In the genomic region with DNA sequence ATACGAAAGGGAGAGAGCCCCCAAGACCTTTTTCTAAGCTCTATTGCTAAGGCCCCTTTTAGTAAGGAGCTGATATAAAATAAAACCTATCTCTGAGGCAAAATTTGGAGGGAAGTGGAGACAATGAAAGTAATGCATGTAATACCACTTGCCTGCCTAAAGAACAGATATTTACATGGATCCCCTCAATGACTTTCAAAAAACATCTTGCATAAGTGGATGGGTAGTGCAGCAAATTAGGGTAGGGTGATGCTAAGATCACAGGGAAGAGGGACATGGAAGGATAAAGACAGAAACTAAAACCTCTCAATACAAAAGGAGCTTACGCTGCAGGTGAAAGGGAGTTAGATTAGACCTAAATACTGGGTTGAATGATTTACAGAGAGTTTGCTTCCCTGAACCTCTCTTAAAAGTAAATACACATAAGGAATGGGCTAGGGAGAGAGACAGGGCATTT, we compare ENCODE assay signal across 9 cellular contexts. TPM values are rescaled to one million over a fixed set of nuclear protein-coding genes. Genes with fewer than 3 reads are reported as not detected.
A peak's percentile ranks its signal among the peaks of the same experiment; 100 is the strongest.
DNase-seq lines count a peak whose midpoint lies in the region; ATAC-seq, FAIRE-seq and TF ChIP-seq lines count a peak whose summit lies in the region.
"Had no signal": no experiment of that assay in that cellular context is flagged by ENCODE, and none has a peak within 500 bp of the region (broad histone marks: within the 10 kb centered on the region; RNA-seq: fewer than 3 reads in every experiment).

No MANE protein-coding gene starts in this region.

- H3K4me1 Mint-ChIP-seq in activated CD4-positive, alpha-beta T cell treated with anti-CD3 and anti-CD28 coated beads, Interleukin-2, amount 10 ng/mL, durations not matched to agents 24 days and 14 days = peaks cover 31% of the 10 kb centered on the region

- no peak for TF ChIP-seq CTCF in kidney (IDR thresholded peaks at IDR 0.05; ENCODE audit: borderline replicate concordance, extremely low read depth, insufficient read depth)
- no peak for TF ChIP-seq CTCF in testis (IDR thresholded peaks at IDR 0.05)

- H3K9me3 Mint-ChIP-seq in activated CD4-positive, alpha-beta T cell treated with anti-CD3 and anti-CD28 coated beads, Interleukin-2, amount 10 ng/mL, durations not matched to agents 24 days and 14 days = no peaks in the 10 kb centered on the region
- no peaks in the 10 kb centered on the region for H3K9me3 Mint-ChIP-seq in activated naive CD4-positive, alpha-beta T cell treated with anti-CD3 and anti-CD28 coated beads, Interleukin-2, amount 50 U/mL, for 72 hours

- H3K27me3 ChIP-seq in testis = no peaks in the 10 kb centered on the region

- H3K36me3 Mint-ChIP-seq in activated CD4-positive, alpha-beta T cell treated with anti-CD3 and anti-CD28 coated beads, Interleukin-2, amount 10 ng/mL, durations not matched to agents 24 days and 14 days (ENCODE audit: low read depth) = peaks cover 75% of the 10 kb centered on the region
- H3K36me3 Mint-ChIP-seq in activated naive CD4-positive, alpha-beta T cell treated with anti-CD3 and anti-CD28 coated beads, Interleukin-2, amount 50 U/mL, for 72 hours = peaks cover 31 to 33% of the 10 kb centered on the region in 2 donors

- H3K36me3 ChIP-seq in kidney (ENCODE audit: control insufficient read depth in 1 of 2, insufficient read depth in 2 of 2, low read length in 2 of 2) = peaks cover 34 to 46% of the 10 kb centered on the region in 2 donors
- no peaks in the 10 kb centered on the region for H3K36me3 ChIP-seq in testis (ENCODE audit: low read depth, missing control alignments)

- peak overlapping the region; percentile 85 to 96 for H3K9ac ChIP-seq in kidney (ENCODE audit: low read length in 2 of 2)

- H3K4me1 ChIP-seq in kidney (ENCODE audit: control insufficient read depth in 1 of 2, insufficient read depth in 1 of 2, low read depth in 1 of 2, low read length in 2 of 2) (peaks cover 14 to 15% of the 10 kb centered on the region in 2 donors), testis (peaks cover 8% of the 10 kb centered on the region)

- no peaks in the 10 kb centered on the region for H3K9me3 ChIP-seq in kidney (ENCODE audit: control insufficient read depth in 1 of 2, low read length in 2 of 2)
- no peaks in the 10 kb centered on the region for H3K9me3 ChIP-seq in testis

- intact Hi-C loops in activated CD4-positive, alpha-beta T cell treated with anti-CD3 and anti-CD28 coated beads, Interleukin-2, amount 10 ng/mL, durations not matched to agents 24 days and 14 days (cut with micrococcal nuclease) = no loop called here
- intact Hi-C loops in kidney (cut with DNase I) = no loop called here
- intact Hi-C loops in testis (cut with DNase I; ENCODE audit: low total_unique reads) = no loop called here

- no peak for TF ChIP-seq POLR2A in testis (IDR thresholded peaks at IDR 0.05)

- ATAC-seq in activated naive CD4-positive, alpha-beta T cell treated with anti-CD3 and anti-CD28 coated beads, Interleukin-2, amount 50 U/mL, for 72 hours = no peak
- ATAC-seq in GM21723 (IDR thresholded peaks at IDR 0.05; ENCODE audit: unreplicated experiment) = no peak

- H3K27ac Mint-ChIP-seq in activated CD4-positive, alpha-beta T cell treated with anti-CD3 and anti-CD28 coated beads, Interleukin-2, amount 10 ng/mL, durations not matched to agents 24 days and 14 days = peak overlapping the region; percentile 96
- peak overlapping the region; percentile 86 to 98 for H3K27ac Mint-ChIP-seq in activated naive CD4-positive, alpha-beta T cell treated with anti-CD3 and anti-CD28 coated beads, Interleukin-2, amount 50 U/mL, for 72 hours

- DNase-seq in activated CD4-positive, alpha-beta T cell treated with anti-CD3 and anti-CD28 coated beads, Interleukin-2, amount 10 ng/mL, durations not matched to agents 24 days and 14 days = no peak
- DNase-seq in activated CD4-positive, alpha-beta T cell treated with anti-CD3 and anti-CD28 coated beads, Interleukin-2, amount 50 U/mL, for 4 hours = no peak
- no peak for DNase-seq in activated naive CD4-positive, alpha-beta T cell treated with anti-CD3 and anti-CD28 coated beads, Interleukin-2, amount 50 U/mL, for 72 hours (ENCODE audit: low spot score in 2 of 2)
- DNase-seq in kidney (no peak), testis (no peak), medulla oblongata (ENCODE audit: extremely low spot score) (no peak), mesenteric fat pad (ENCODE audit: low spot score) (no peak)
- DNase-seq: DMS153 had no signal

- peak overlapping the region; percentile 95 for H3K4me3 Mint-ChIP-seq in activated CD4-positive, alpha-beta T cell treated with anti-CD3 and anti-CD28 coated beads, Interleukin-2, amount 10 ng/mL, durations not matched to agents 24 days and 14 days

- FAIRE-seq in kidney (lab: Jason Lieb, UNC) = no peak

- peak overlapping the region; percentile 83 to 85 for H3K4me3 ChIP-seq in kidney (ENCODE audit: low read length in 2 of 2)
- peak overlapping the region in 1 of 2 donors; percentile 81 for H3K4me3 ChIP-seq in testis

- 63 to 77% methylated on average over 2 of the region's 2 CpGs for WGBS in testis, 2 donors

- H3K27ac ChIP-seq in kidney (ENCODE audit: low read depth in 2 of 2, low read length in 2 of 2) (peak overlapping the region; percentile 47 to 78), testis (peak overlapping the region; percentile 81 to 91)

- no peaks in the 10 kb centered on the region for H3K27me3 Mint-ChIP-seq in activated CD4-positive, alpha-beta T cell treated with anti-CD3 and anti-CD28 coated beads, Interleukin-2, amount 10 ng/mL, durations not matched to agents 24 days and 14 days

RNA-seq across cellular contexts. Expression of gene ZNF513, which starts 1.1 kb away (rescaled TPM):
- 11.1 and 13.5 TPM in 2 replicates for total RNA-seq in activated CD4-positive, alpha-beta T cell treated with anti-CD3 and anti-CD28 coated beads, Interleukin-2, amount 10 ng/mL, durations not matched to agents 24 days and 14 days
- 10 to 100 TPM; 10.7 to 12.4 TPM for total RNA-seq in activated naive CD4-positive, alpha-beta T cell treated with anti-CD3 and anti-CD28 coated beads, Interleukin-2, amount 50 U/mL, for 72 hours
- 23.6 TPM for total RNA-seq in kidney
- polyA plus RNA-seq in kidney (ENCODE audit: insufficient read depth, low read depth, low replicate concordance) = 18.8 TPM
- 10 to 100 TPM; 26.7 to 39.4 TPM for total RNA-seq in testis
- 39.8 TPM for polyA plus RNA-seq in testis (ENCODE audit: insufficient read depth, low read depth, low replicate concordance)
- 20.7 TPM for total RNA-seq in mesenteric fat pad

RNA-seq across cellular contexts. Expression of gene SNX17, which starts 9.0 kb away (rescaled TPM):
- 120 and 128 TPM in 2 replicates for total RNA-seq in activated CD4-positive, alpha-beta T cell treated with anti-CD3 and anti-CD28 coated beads, Interleukin-2, amount 10 ng/mL, durations not matched to agents 24 days and 14 days
- 10 to 100 TPM; 56.4 to 82.1 TPM for total RNA-seq in activated naive CD4-positive, alpha-beta T cell treated with anti-CD3 and anti-CD28 coated beads, Interleukin-2, amount 50 U/mL, for 72 hours
- total RNA-seq in kidney = 98.7 TPM
- polyA plus RNA-seq in kidney (ENCODE audit: insufficient read depth, low read depth, low replicate concordance) = 115 TPM
- total RNA-seq in testis = 100 to 1,000 TPM in 1 of 2 donors, 10 to 100 TPM in 1; 79.3 to 104 TPM
- polyA plus RNA-seq in testis (ENCODE audit: insufficient read depth, low read depth, low replicate concordance) = 96.5 TPM
- total RNA-seq in mesenteric fat pad = 110 TPM

RNA-seq across cellular contexts. Expression of gene EIF2B4, which starts 9.3 kb away (rescaled TPM):
- 51.2 and 52.0 TPM in 2 replicates for total RNA-seq in activated CD4-positive, alpha-beta T cell treated with anti-CD3 and anti-CD28 coated beads, Interleukin-2, amount 10 ng/mL, durations not matched to agents 24 days and 14 days
- total RNA-seq in activated naive CD4-positive, alpha-beta T cell treated with anti-CD3 and anti-CD28 coated beads, Interleukin-2, amount 50 U/mL, for 72 hours = 10 to 100 TPM; 34.2 to 51.1 TPM
- total RNA-seq in kidney (35.8 TPM), testis (10 to 100 TPM; 59.4 to 67.7 TPM), mesenteric fat pad (47.0 TPM)
- polyA plus RNA-seq in kidney (ENCODE audit: insufficient read depth, low read depth, low replicate concordance) (49.6 TPM), testis (ENCODE audit: insufficient read depth, low read depth, low replicate concordance) (111 TPM)

RNA-seq across cellular contexts. Expression of gene GTF3C2, which starts 22.8 kb away (rescaled TPM):
- 80.1 and 83.8 TPM in 2 replicates for total RNA-seq in activated CD4-positive, alpha-beta T cell treated with anti-CD3 and anti-CD28 coated beads, Interleukin-2, amount 10 ng/mL, durations not matched to agents 24 days and 14 days
- 10 to 100 TPM; 62.1 to 76.0 TPM for total RNA-seq in activated naive CD4-positive, alpha-beta T cell treated with anti-CD3 and anti-CD28 coated beads, Interleukin-2, amount 50 U/mL, for 72 hours
- total RNA-seq in kidney (59.3 TPM), testis (10 to 100 TPM; 72.6 to 91.3 TPM), mesenteric fat pad (44.8 TPM)
- polyA plus RNA-seq in kidney (ENCODE audit: insufficient read depth, low read depth, low replicate concordance) (38.3 TPM), testis (ENCODE audit: insufficient read depth, low read depth, low replicate concordance) (55.1 TPM)

RNA-seq across cellular contexts. Expression of gene PPM1G, which starts 30.0 kb away (rescaled TPM):
- 165 and 167 TPM in 2 replicates for total RNA-seq in activated CD4-positive, alpha-beta T cell treated with anti-CD3 and anti-CD28 coated beads, Interleukin-2, amount 10 ng/mL, durations not matched to agents 24 days and 14 days
- total RNA-seq in activated naive CD4-positive, alpha-beta T cell treated with anti-CD3 and anti-CD28 coated beads, Interleukin-2, amount 50 U/mL, for 72 hours = 100 to 1,000 TPM; 122 to 127 TPM
- total RNA-seq in kidney (60.7 TPM), testis (100 to 1,000 TPM; 163 to 245 TPM), mesenteric fat pad (56.7 TPM)
- polyA plus RNA-seq in kidney (ENCODE audit: insufficient read depth, low read depth, low replicate concordance) (50.7 TPM), testis (ENCODE audit: insufficient read depth, low read depth, low replicate concordance) (569 TPM)
